In the genomic region with DNA sequence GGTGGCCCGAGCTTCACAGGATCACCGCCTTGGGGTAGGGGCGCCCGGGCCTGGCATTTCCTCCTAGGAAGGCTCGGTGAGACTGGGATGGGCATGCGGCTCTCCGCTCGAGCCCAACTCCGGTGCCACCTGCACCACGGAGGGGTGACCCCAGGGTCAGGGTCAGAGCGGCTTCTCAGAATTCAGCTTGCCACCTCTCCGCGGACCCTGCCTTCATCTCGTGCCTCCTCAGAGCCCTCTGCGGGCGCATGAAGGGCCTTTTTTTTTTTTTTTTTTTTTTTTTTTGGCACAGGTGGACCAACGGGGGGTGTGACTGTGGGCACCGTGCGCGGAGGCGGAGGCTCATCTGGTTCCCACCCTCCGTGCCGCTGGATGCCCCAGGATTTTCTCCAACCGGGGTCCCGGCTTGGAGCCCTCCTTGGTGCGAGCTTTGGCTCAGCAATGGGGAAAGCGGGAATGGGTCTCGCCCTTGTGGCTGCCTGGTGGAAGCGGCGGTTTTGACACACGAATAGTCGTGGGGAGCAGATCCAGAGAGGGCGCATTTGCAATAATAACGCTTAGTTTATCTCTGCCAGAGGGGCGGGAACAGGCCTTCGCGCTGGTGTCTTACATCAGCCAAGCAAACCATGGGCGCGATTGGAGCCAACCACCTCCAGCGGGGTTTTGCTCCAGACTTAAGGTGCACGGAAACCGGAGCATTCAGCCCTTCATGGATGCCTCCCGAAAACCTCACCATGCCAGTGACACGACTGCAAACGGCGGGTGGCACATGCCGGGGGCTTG, we compare ENCODE assay signal across 7 cellular contexts. TPM values are rescaled to one million over a fixed set of nuclear protein-coding genes. Genes with fewer than 3 reads are reported as not detected.
DNase-seq lines count a peak whose midpoint lies in the region; ATAC-seq lines count a peak whose summit lies in the region.

No MANE protein-coding gene starts in this region.

- no peak for ATAC-seq in GM19324 (IDR thresholded peaks at IDR 0.05; ENCODE audit: low FRiP score, unreplicated experiment)

- DNase-seq in GM04504 (ENCODE audit: low read depth) (peak; percentile 66), NCI-H1930 (lab: John Stamatoyannopoulos, UW) (peak; percentile 69 to 75), hypothalamus (lab: John Stamatoyannopoulos, UW) (peak in 40 of 51 donors; percentile 11 to 82 (median 48)), renal cortical epithelial cell (ENCODE audit: low read depth) (peak; percentile 54), OCI-M2 (lab: John Stamatoyannopoulos, UW; ENCODE audit: unreplicated experiment) (no peak)

- peak overlapping the region; percentile 99 for H3K27ac ChIP-seq in angular gyrus (ENCODE audit: low read depth, low read length)

RNA-seq across cellular contexts. Expression of gene TNRC18, which starts 5.0 kb away (rescaled TPM):
- 9.9 and 91.0 TPM in 2 replicates for total RNA-seq in renal cortical epithelial cell
